ENCODE assay signal across 1 cellular context in genomic region chr13:66899955-66900354, GRCh38.
TF ChIP-seq lines count a peak whose summit lies in the region.

No MANE protein-coding gene starts in this region.

TF ChIP-seq in IMR-90, 13 proteins besides CTCF, POLR2A, EP300 and RAD21 (continued from another document):
- TF ChIP-seq USF2 (IDR thresholded peaks at IDR 0.05; ENCODE audit: low read depth, low read length) (no peak), MAZ (IDR thresholded peaks at IDR 0.05; ENCODE audit: borderline replicate concordance, low read depth, low read length) (no peak), RCOR1 (IDR thresholded peaks at IDR 0.05; ENCODE audit: insufficient replicate concordance, low read length) (no peak), RFX5 (IDR thresholded peaks at IDR 0.05; ENCODE audit: low read depth, low read length) (no peak), FOS (IDR thresholded peaks at IDR 0.05; ENCODE audit: low read depth, low read length) (no peak)
TF ChIP-seq in IMR-90: peak in this region for 0.
